Comparison of ENCODE assay signal across 1 cellular context in genomic region chr5:150449491-150450339, GRCh38.
TF ChIP-seq lines count a peak whose summit lies in the region.

Gene RPS14, minus strand, starts transcription at chr5:150449739. Its CDS starts 2,006 bp downstream, at chr5:150447733.

TF ChIP-seq in HepG2, 621 proteins besides CTCF, POLR2A, EP300 and RAD21 (continued from another document and continues in another):
- peak; percentile 75; the same call in 1 of the 2 replicates for TF ChIP-seq HBP1 (CRISPR knock-in tag; IDR thresholded peaks at IDR 0.05; ENCODE audit: low read depth)
- TF ChIP-seq ZFX (CRISPR knock-in tag; IDR thresholded peaks at IDR 0.05; ENCODE audit: low read depth) = peak; percentile 98
- no peak for TF ChIP-seq ZNF724P (CRISPR knock-in tag; IDR thresholded peaks at IDR 0.05; ENCODE audit: borderline replicate concordance)
- 0 out of 2 replicates have a peak, but pooled peaks have one; percentile 40 for TF ChIP-seq ZBTB43 (CRISPR knock-in tag; conservative IDR thresholded peaks at IDR 0.05)
- TF ChIP-seq RFXANK (CRISPR knock-in tag; IDR thresholded peaks at IDR 0.05) = peak; percentile 74; the same call in 1 of the 2 replicates
- TF ChIP-seq ZNF468 (CRISPR knock-in tag; IDR thresholded peaks at IDR 0.05) = 0 out of 2 replicates have a peak, but pooled peaks have one; percentile 25
- 0 out of 2 replicates have a peak, but pooled peaks have one; percentile 57 for TF ChIP-seq RNF2 (conservative IDR thresholded peaks at IDR 0.05; ENCODE audit: low read depth)
- peak; percentile 65; the same call in 1 of the 2 replicates for TF ChIP-seq BRF2 (CRISPR knock-in tag; IDR thresholded peaks at IDR 0.05)
- TF ChIP-seq POLR2AphosphoS5 (IDR thresholded peaks at IDR 0.05; ENCODE audit: low read depth, low read length) = peak; percentile 97
- peak; percentile 74; the same call in 1 of the 2 replicates for TF ChIP-seq ZNF276 (CRISPR knock-in tag; IDR thresholded peaks at IDR 0.05; ENCODE audit: low read depth)
- TF ChIP-seq NCOA2 (CRISPR knock-in tag; IDR thresholded peaks at IDR 0.05) = 0 out of 2 replicates have a peak, but pooled peaks have one; percentile 49
- TF ChIP-seq ZNF180 (CRISPR knock-in tag; IDR thresholded peaks at IDR 0.05; ENCODE audit: borderline replicate concordance, low read depth) = no peak
- peak; percentile 93 for TF ChIP-seq ETV5 (CRISPR knock-in tag; IDR thresholded peaks at IDR 0.05; ENCODE audit: borderline replicate concordance)
- TF ChIP-seq ZNF704 (CRISPR knock-in tag; IDR thresholded peaks at IDR 0.05; ENCODE audit: borderline replicate concordance) = peak; percentile 93
- no peak for TF ChIP-seq CEBPB (IDR thresholded peaks at IDR 0.05; ENCODE audit: borderline replicate concordance, low read depth, low read length)
- 0 out of 2 replicates have a peak, but pooled peaks have one; percentile 64 for TF ChIP-seq ZNF782 (CRISPR knock-in tag; IDR thresholded peaks at IDR 0.05; ENCODE audit: borderline replicate concordance)
- TF ChIP-seq ZBTB7A (CRISPR knock-in tag; IDR thresholded peaks at IDR 0.05) = peak; percentile 20
- no peak for TF ChIP-seq ATF5 (CRISPR knock-in tag; IDR thresholded peaks at IDR 0.05; ENCODE audit: low read depth)
- peak; percentile 58; the same call in 1 of the 2 replicates for TF ChIP-seq ZNF563 (CRISPR knock-in tag; IDR thresholded peaks at IDR 0.05)
- no peak for TF ChIP-seq ZNF407 (CRISPR knock-in tag; IDR thresholded peaks at IDR 0.05; ENCODE audit: not compliant biosample characterization)
- no peak for TF ChIP-seq ZNF512 (CRISPR knock-in tag; IDR thresholded peaks at IDR 0.05)
- TF ChIP-seq KLF12 (CRISPR knock-in tag; IDR thresholded peaks at IDR 0.05; ENCODE audit: borderline replicate concordance) = peak; percentile 94; the same call in 1 of the 2 replicates
- peak; percentile 74 for TF ChIP-seq HNF1B (CRISPR knock-in tag; IDR thresholded peaks at IDR 0.05)
- TF ChIP-seq E2F2 (CRISPR knock-in tag; IDR thresholded peaks at IDR 0.05; ENCODE audit: borderline replicate concordance) = 0 out of 2 replicates have a peak, but pooled peaks have one; percentile 12
- TF ChIP-seq BRCA1 (CRISPR knock-in tag; IDR thresholded peaks at IDR 0.05) = no peak
